ENCODE assay signal across 2 cellular contexts in the genomic region with DNA sequence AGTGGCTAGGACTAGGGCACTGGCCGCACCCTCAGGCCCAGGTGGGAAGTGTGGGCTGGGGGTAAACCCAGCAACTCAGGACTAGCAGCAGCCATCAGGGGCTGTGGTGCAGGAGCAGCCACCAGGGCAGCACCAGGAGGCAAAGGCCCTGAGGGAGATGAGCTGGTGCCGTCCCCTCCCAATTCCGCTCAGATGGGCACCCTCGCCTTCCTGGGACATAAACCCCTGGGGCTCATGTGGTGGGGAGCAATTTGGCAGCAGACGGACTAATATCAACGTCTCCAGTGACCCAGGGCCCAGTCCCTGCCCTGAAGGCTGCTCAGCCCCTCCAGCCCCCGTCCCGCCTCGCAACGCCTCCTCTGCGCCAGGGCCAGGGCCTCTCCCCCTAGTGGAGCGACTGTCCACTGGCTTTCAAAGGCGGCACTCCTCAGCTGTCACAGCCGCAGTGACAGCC.
TF ChIP-seq lines count a peak whose summit lies in the region.

No MANE protein-coding gene starts in this region.

TF ChIP-seq in SK-N-SH treated with all-trans-retinoic acid at 6 μM for 48 hours, 23 proteins besides CTCF, POLR2A, EP300 and RAD21 (continued from another document):
- TF ChIP-seq, protein P1, sequence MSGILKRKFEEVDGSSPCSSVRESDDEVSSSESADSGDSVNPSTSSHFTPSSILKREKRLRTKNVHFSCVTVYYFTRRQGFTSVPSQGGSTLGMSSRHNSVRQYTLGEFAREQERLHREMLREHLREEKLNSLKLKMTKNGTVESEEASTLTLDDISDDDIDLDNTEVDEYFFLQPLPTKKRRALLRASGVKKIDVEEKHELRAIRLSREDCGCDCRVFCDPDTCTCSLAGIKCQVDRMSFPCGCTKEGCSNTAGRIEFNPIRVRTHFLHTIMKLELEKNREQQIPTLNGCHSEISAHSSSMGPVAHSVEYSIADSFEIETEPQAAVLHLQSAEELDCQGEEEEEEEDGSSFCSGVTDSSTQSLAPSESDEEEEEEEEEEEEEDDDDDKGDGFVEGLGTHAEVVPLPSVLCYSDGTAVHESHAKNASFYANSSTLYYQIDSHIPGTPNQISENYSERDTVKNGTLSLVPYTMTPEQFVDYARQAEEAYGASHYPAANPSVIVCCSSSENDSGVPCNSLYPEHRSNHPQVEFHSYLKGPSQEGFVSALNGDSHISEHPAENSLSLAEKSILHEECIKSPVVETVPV (CRISPR knock-in tag; IDR thresholded peaks at IDR 0.05): no peak
- TF ChIP-seq BACH2 (CRISPR knock-in tag; IDR thresholded peaks at IDR 0.05; ENCODE audit: borderline replicate concordance) (no peak), ISL1 (CRISPR knock-in tag; IDR thresholded peaks at IDR 0.05) (no peak), TOX (CRISPR knock-in tag; IDR thresholded peaks at IDR 0.05; ENCODE audit: borderline replicate concordance) (no peak), OSR1 (CRISPR knock-in tag; IDR thresholded peaks at IDR 0.05) (no peak)

TF ChIP-seq in WTC11, 78 proteins besides CTCF, POLR2A, EP300 and RAD21 (continued from another document):
- TF ChIP-seq, protein P2, sequence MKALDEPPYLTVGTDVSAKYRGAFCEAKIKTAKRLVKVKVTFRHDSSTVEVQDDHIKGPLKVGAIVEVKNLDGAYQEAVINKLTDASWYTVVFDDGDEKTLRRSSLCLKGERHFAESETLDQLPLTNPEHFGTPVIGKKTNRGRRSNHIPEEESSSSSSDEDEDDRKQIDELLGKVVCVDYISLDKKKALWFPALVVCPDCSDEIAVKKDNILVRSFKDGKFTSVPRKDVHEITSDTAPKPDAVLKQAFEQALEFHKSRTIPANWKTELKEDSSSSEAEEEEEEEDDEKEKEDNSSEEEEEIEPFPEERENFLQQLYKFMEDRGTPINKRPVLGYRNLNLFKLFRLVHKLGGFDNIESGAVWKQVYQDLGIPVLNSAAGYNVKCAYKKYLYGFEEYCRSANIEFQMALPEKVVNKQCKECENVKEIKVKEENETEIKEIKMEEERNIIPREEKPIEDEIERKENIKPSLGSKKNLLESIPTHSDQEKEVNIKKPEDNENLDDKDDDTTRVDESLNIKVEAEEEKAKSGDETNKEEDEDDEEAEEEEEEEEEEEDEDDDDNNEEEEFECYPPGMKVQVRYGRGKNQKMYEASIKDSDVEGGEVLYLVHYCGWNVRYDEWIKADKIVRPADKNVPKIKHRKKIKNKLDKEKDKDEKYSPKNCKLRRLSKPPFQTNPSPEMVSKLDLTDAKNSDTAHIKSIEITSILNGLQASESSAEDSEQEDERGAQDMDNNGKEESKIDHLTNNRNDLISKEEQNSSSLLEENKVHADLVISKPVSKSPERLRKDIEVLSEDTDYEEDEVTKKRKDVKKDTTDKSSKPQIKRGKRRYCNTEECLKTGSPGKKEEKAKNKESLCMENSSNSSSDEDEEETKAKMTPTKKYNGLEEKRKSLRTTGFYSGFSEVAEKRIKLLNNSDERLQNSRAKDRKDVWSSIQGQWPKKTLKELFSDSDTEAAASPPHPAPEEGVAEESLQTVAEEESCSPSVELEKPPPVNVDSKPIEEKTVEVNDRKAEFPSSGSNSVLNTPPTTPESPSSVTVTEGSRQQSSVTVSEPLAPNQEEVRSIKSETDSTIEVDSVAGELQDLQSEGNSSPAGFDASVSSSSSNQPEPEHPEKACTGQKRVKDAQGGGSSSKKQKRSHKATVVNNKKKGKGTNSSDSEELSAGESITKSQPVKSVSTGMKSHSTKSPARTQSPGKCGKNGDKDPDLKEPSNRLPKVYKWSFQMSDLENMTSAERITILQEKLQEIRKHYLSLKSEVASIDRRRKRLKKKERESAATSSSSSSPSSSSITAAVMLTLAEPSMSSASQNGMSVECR (CRISPR knock-in tag; IDR thresholded peaks at IDR 0.05; ENCODE audit: borderline replicate concordance): no peak
- TF ChIP-seq MYBL2 (CRISPR knock-in tag; IDR thresholded peaks at IDR 0.05) (no peak), ZNF232 (CRISPR knock-in tag; IDR thresholded peaks at IDR 0.05) (no peak), NR2C2 (CRISPR knock-in tag; IDR thresholded peaks at IDR 0.05) (no peak), ZNF121 (CRISPR knock-in tag; IDR thresholded peaks at IDR 0.05) (no peak), HMGA2 (CRISPR knock-in tag; IDR thresholded peaks at IDR 0.05) (no peak), CREB1 (CRISPR knock-in tag; IDR thresholded peaks at IDR 0.05) (no peak), ZNF416 (CRISPR knock-in tag; IDR thresholded peaks at IDR 0.05) (no peak)
- TF ChIP-seq, protein P3, sequence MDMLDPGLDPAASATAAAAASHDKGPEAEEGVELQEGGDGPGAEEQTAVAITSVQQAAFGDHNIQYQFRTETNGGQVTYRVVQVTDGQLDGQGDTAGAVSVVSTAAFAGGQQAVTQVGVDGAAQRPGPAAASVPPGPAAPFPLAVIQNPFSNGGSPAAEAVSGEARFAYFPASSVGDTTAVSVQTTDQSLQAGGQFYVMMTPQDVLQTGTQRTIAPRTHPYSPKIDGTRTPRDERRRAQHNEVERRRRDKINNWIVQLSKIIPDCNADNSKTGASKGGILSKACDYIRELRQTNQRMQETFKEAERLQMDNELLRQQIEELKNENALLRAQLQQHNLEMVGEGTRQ (CRISPR knock-in tag; IDR thresholded peaks at IDR 0.05): no peak
- TF ChIP-seq, protein P4, sequence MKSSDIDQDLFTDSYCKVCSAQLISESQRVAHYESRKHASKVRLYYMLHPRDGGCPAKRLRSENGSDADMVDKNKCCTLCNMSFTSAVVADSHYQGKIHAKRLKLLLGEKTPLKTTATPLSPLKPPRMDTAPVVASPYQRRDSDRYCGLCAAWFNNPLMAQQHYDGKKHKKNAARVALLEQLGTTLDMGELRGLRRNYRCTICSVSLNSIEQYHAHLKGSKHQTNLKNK (CRISPR knock-in tag; IDR thresholded peaks at IDR 0.05): no peak
